Comparison of ENCODE assay signal across 17 cellular contexts in the genomic region with DNA sequence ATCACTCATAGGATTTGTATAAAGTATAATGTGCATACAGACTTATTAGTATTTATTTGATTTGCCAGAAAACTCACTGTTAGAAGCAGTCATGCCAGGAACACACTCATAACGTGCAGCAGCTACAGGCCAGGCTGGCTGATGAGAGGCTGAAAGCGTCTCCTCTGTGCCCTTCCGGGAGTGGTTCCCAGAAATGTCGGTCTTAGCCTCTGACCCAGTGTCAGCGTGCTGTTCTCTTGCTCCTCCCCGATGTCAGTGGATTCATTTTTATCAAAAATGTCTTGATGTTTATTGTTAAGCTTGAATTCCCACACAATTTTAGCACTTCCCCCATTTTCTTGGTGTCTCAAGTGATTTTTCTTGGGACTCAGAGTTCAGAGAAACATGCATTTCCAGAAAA.
"Had no signal": no experiment of that assay in that cellular context is flagged by ENCODE, and none has a peak within 500 bp of the region (broad histone marks: within the 10 kb centered on the region; RNA-seq: fewer than 3 reads in every experiment).

No MANE protein-coding gene starts in this region.

- FAIRE-seq: islet of Langerhans had no signal

- H3K27ac ChIP-seq: body of pancreas, gastrocnemius medialis, heart right ventricle, thoracic aorta, WERI-Rb-1 had no signal

- H3K27ac Mint-ChIP-seq: activated CD4-positive, alpha-beta memory T cell treated with anti-CD3 and anti-CD28 coated beads, Interleukin-2, amount 10 ng/mL, durations not matched to agents 7 days and 5 days; activated naive CD8-positive, alpha-beta T cell; naive thymus-derived CD8-positive, alpha-beta T cell; stimulated activated naive CD8-positive, alpha-beta T cell treated with anti-CD3 and anti-CD28 coated beads, Interleukin-15, Interleukin-2, amounts not matched to agents 100 ng/mL and 50 ng/mL, for 24 hours had no signal

- DNase-seq: activated CD4-positive, alpha-beta memory T cell treated with anti-CD3 and anti-CD28 coated beads, Interleukin-2, amount 10 ng/mL, durations not matched to agents 7 days and 5 days; activated gamma-delta T cell treated with Interleukin-2 at 50 U/mL for 16 hours; body of pancreas; effector memory CD4-positive, alpha-beta T cell; gastrocnemius medialis; heart right ventricle; left colon; naive thymus-derived CD8-positive, alpha-beta T cell; posterior cingulate gyrus; retina; stimulated activated CD4-positive, alpha-beta T cell treated with anti-CD3 and anti-CD28 coated beads, Interleukin-4, amount 100 ng/mL, for 4 hours; WERI-Rb-1 had no signal

- H3K4me3 Mint-ChIP-seq: activated CD4-positive, alpha-beta memory T cell treated with anti-CD3 and anti-CD28 coated beads, Interleukin-2, amount 10 ng/mL, durations not matched to agents 7 days and 5 days; activated naive CD8-positive, alpha-beta T cell; naive thymus-derived CD8-positive, alpha-beta T cell; stimulated activated naive CD8-positive, alpha-beta T cell treated with anti-CD3 and anti-CD28 coated beads, Interleukin-15, Interleukin-2, amounts not matched to agents 100 ng/mL and 50 ng/mL, for 24 hours had no signal

- H3K9me3 Mint-ChIP-seq: activated CD4-positive, alpha-beta memory T cell treated with anti-CD3 and anti-CD28 coated beads, Interleukin-2, amount 10 ng/mL, durations not matched to agents 7 days and 5 days; naive thymus-derived CD8-positive, alpha-beta T cell; stimulated activated naive CD8-positive, alpha-beta T cell treated with anti-CD3 and anti-CD28 coated beads, Interleukin-15, Interleukin-2, amounts not matched to agents 100 ng/mL and 50 ng/mL, for 24 hours had no signal

- H3K4me1 ChIP-seq: gastrocnemius medialis had no signal

- H3K27me3 Mint-ChIP-seq: activated CD4-positive, alpha-beta memory T cell treated with anti-CD3 and anti-CD28 coated beads, Interleukin-2, amount 10 ng/mL, durations not matched to agents 7 days and 5 days; activated naive CD8-positive, alpha-beta T cell; naive thymus-derived CD8-positive, alpha-beta T cell; stimulated activated naive CD8-positive, alpha-beta T cell treated with anti-CD3 and anti-CD28 coated beads, Interleukin-15, Interleukin-2, amounts not matched to agents 100 ng/mL and 50 ng/mL, for 24 hours had no signal

- H3K9me3 ChIP-seq: body of pancreas, gastrocnemius medialis, heart right ventricle, thoracic aorta had no signal

- H3K4me3 ChIP-seq: body of pancreas, gastrocnemius medialis, heart right ventricle, thoracic aorta had no signal

- H3K27me3 ChIP-seq: body of pancreas, gastrocnemius medialis, heart right ventricle had no signal

- ATAC-seq: body of pancreas; gastrocnemius medialis; heart right ventricle; left colon; naive thymus-derived CD8-positive, alpha-beta T cell; SK-N-SH treated with all-trans-retinoic acid at 6 μM for 48 hours had no signal

- H3K36me3 ChIP-seq: thoracic aorta, WERI-Rb-1 had no signal
